Comparison of ENCODE assay signal across 9 cellular contexts in genomic region chr17:78535285-78536197, GRCh38. TPM values are rescaled to one million over a fixed set of nuclear protein-coding genes. Genes with fewer than 3 reads are reported as not detected.
A peak's percentile ranks its signal among the peaks of the same experiment; 100 is the strongest.
DNase-seq lines count a peak whose midpoint lies in the region; ATAC-seq and TF ChIP-seq lines count a peak whose summit lies in the region.
"Had no signal": no experiment of that assay in that cellular context is flagged by ENCODE, and none has a peak within 500 bp of the region (broad histone marks: within the 10 kb centered on the region; RNA-seq: fewer than 3 reads in every experiment).

No MANE protein-coding gene starts in this region.

- H3K4me1 Mint-ChIP-seq in activated T-cell treated with anti-CD3 and anti-CD28 coated beads, Interleukin-2, amount 50 U/mL, for 24 hours (ENCODE audit: low read depth), result peaks cover 28% of the 10 kb centered on the region
- peaks cover 17% of the 10 kb centered on the region for H3K4me1 Mint-ChIP-seq in MCF 10A (ENCODE audit: insufficient read depth, unreplicated experiment)

- H3K36me3 Mint-ChIP-seq in activated T-cell treated with anti-CD3 and anti-CD28 coated beads, Interleukin-2, amount 50 U/mL, for 24 hours (ENCODE audit: low read depth), result no peaks in the 10 kb centered on the region
- H3K36me3 Mint-ChIP-seq in MCF 10A (ENCODE audit: insufficient read depth, unreplicated experiment), result peaks cover 5% of the 10 kb centered on the region

- WGBS in spleen, 5 donors, result 53 to 61% (median 56%) methylated on average over 19 of the region's 19 CpGs

- no TSS peak for BruUV-seq in MCF 10A (replicated peaks; lab: Mats Ljungman, UMichigan)

- POLR2A ChIA-PET in MCF 10A (lab: Yijun Ruan, JAX), result no interaction called here

- no peak for TF ChIP-seq POLR2A in spleen (IDR thresholded peaks at IDR 0.05)

- intact Hi-C loops in MCF 10A (cut with micrococcal nuclease), result no loop called here
- intact Hi-C loops in spleen (cut with DNase I; ENCODE audit: low total_unique reads), result no loop called here

- CTCF ChIA-PET in MCF 10A (lab: Yijun Ruan, JAX), result interaction anchor here (0.5 kb wide), 1 partner anchor 17 kb away, joined by 3 read pairs; no protein-coding TSS in a partner anchor

- TF ChIP-seq CTCF in MCF 10A (IDR thresholded peaks at IDR 0.05; ENCODE audit: unreplicated experiment) (no peak), spleen (IDR thresholded peaks at IDR 0.05 in 8 of 11, conservative IDR thresholded peaks at IDR 0.05 in 3 of 11) (no peak)

- no peaks in the 10 kb centered on the region for H3K9me3 ChIP-seq in spleen

- no peak overlapping the region for H3K4me3 Mint-ChIP-seq in activated T-cell treated with anti-CD3 and anti-CD28 coated beads, Interleukin-2, amount 50 U/mL, for 24 hours
- no peak overlapping the region for H3K4me3 Mint-ChIP-seq in MCF 10A (ENCODE audit: unreplicated experiment)

- ATAC-seq in HG03457 (IDR thresholded peaks at IDR 0.05; ENCODE audit: unreplicated experiment) (no peak), HG03442 (IDR thresholded peaks at IDR 0.05; ENCODE audit: unreplicated experiment) (no peak)

- H3K27ac Mint-ChIP-seq in activated T-cell treated with anti-CD3 and anti-CD28 coated beads, Interleukin-2, amount 50 U/mL, for 24 hours, result peak overlapping the region; percentile 38
- H3K27ac Mint-ChIP-seq in MCF 10A (ENCODE audit: low read depth, unreplicated experiment), result no peak overlapping the region

- H3K27me3 ChIP-seq in spleen (replicated peaks in 1 of 7), result peaks cover 0 to 10% (median 0%) of the 10 kb centered on the region in 7 donors

- H3K27me3 Mint-ChIP-seq in activated T-cell treated with anti-CD3 and anti-CD28 coated beads, Interleukin-2, amount 50 U/mL, for 24 hours, result no peaks in the 10 kb centered on the region
- peaks cover 10% of the 10 kb centered on the region for H3K27me3 Mint-ChIP-seq in MCF 10A (ENCODE audit: insufficient read depth, unreplicated experiment)

- H3K9me3 Mint-ChIP-seq in activated T-cell treated with anti-CD3 and anti-CD28 coated beads, Interleukin-2, amount 50 U/mL, for 24 hours, result no peaks in the 10 kb centered on the region
- no peaks in the 10 kb centered on the region for H3K9me3 Mint-ChIP-seq in MCF 10A (ENCODE audit: unreplicated experiment)

- H3K36me3 ChIP-seq in spleen, result no peaks in the 10 kb centered on the region

- DNase-seq in activated T-cell treated with anti-CD3 and anti-CD28 coated beads, Interleukin-2, amount 50 U/mL, for 24 hours, result no peak
- no peak for DNase-seq in activated T-cell treated with anti-CD3 and anti-CD28 coated beads, Interleukin-2, amount 50 U/mL, for 48 hours
- DNase-seq in NCI-H2196 treated with DMSO at 0.1 percent for 48 hours (lab: John Stamatoyannopoulos, UW; ENCODE audit: unreplicated experiment) (peak; percentile 41), MCF 10A (ENCODE audit: unreplicated experiment) (peak; percentile 38), spleen (peak; percentile 25), KG1 (lab: John Stamatoyannopoulos, UW) (no peak)
- DNase-seq: NCI-H1694 had no signal

- H3K27ac ChIP-seq in spleen, result peak overlapping the region in 1 of 8 donors; percentile 10

- H3K4me3 ChIP-seq in spleen, result no peak overlapping the region

- peaks cover 0 to 16% (median 6%) of the 10 kb centered on the region in 6 donors for H3K4me1 ChIP-seq in spleen

RNA-seq across cellular contexts. Expression of gene DNAH17, which starts 41.7 kb away (rescaled TPM):
- total RNA-seq in MCF 10A (2022), result not detected in 2 replicates
- 1 to 10 TPM in 1 of 7 donors, under 1 TPM in 5, not detected in 1; 0.29 to 1.0 (median 0.77) TPM for total RNA-seq in spleen
- polyA plus RNA-seq in spleen, result under 1 TPM; 0.06 to 0.72 (median 0.32) TPM

Comparison
In these comparisons a context has a peak if more than half of its experiments do, and no peak if none do; other contexts are left out.
1. DNase-seq: peak in NCI-H2196 treated with DMSO at 0.1 percent for 48 hours (single experiment), MCF 10A (single experiment) and spleen (single experiment); none in activated T-cell treated with anti-CD3 and anti-CD28 coated beads, Interleukin-2, amount 50 U/mL, for 24 hours (single experiment), activated T-cell treated with anti-CD3 and anti-CD28 coated beads, Interleukin-2, amount 50 U/mL, for 48 hours (0 of 2) and KG1 (single experiment).